In genomic region chr7:46179211-46179610, GRCh38 we compare ENCODE assay signal across 1 cellular context.
TF ChIP-seq lines count a peak whose summit lies in the region.

No MANE protein-coding gene starts in this region.

TF ChIP-seq in IMR-90, 13 proteins besides CTCF, POLR2A, EP300 and RAD21 (continued from another document):
- TF ChIP-seq ELK1 (IDR thresholded peaks at IDR 0.05; ENCODE audit: borderline replicate concordance, low read depth, low read length), result no peak
- TF ChIP-seq USF2 (IDR thresholded peaks at IDR 0.05; ENCODE audit: low read depth, low read length), result no peak
- TF ChIP-seq BHLHE40 (IDR thresholded peaks at IDR 0.05; ENCODE audit: low read depth, low read length), result no peak
- TF ChIP-seq FOS (IDR thresholded peaks at IDR 0.05; ENCODE audit: low read depth, low read length), result no peak
- TF ChIP-seq RCOR1 (IDR thresholded peaks at IDR 0.05; ENCODE audit: insufficient replicate concordance, low read length), result no peak
TF ChIP-seq in IMR-90: peak in this region for 0.
